Comparison of ENCODE assay signal across 16 cellular contexts in the genomic region with DNA sequence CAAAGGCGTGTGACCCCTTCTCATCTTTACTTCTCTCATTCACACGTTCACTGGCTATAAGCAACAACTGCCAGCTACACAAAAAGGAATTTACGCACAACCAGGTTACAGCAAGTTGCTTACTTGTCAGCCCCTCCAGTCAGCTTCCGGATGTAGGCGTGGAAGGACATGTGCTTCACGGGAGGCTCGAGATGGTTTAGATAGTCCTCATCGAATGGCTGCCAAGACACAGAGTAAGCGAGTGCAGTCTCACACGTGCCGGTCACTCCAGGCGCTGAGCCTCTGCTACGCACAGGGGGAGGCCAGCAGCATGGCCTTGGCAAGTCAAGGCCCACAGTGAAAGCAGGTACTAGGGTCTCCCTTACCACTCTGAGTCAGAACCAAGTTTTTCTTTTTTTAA. TPM values are rescaled to one million over a fixed set of nuclear protein-coding genes. Genes with fewer than 3 reads are reported as not detected.
A peak's percentile ranks its signal among the peaks of the same experiment; 100 is the strongest.
DNase-seq lines count a peak whose midpoint lies in the region; ATAC-seq and TF ChIP-seq lines count a peak whose summit lies in the region.
"Had no signal": no experiment of that assay in that cellular context is flagged by ENCODE, and none has a peak within 500 bp of the region (broad histone marks: within the 10 kb centered on the region; RNA-seq: fewer than 3 reads in every experiment).

No MANE protein-coding gene starts in this region.

- no peak overlapping the region for H2BK15ac ChIP-seq in IMR-90 (ENCODE audit: low read depth, low read length)

- no peaks in the 10 kb centered on the region for H3K9me3 Mint-ChIP-seq in activated T-cell treated with anti-CD3 and anti-CD28 coated beads, Interleukin-2, amount 50 U/mL, for 24 hours
- no peaks in the 10 kb centered on the region for H3K9me3 Mint-ChIP-seq in activated T-cell treated with anti-CD3 and anti-CD28 coated beads, Interleukin-2, amount 50 U/mL, for 4 hours
- H3K9me3 Mint-ChIP-seq in progenitor cell of endocrine pancreas (ENCODE audit: low read depth), result no peaks in the 10 kb centered on the region
- H3K9me3 Mint-ChIP-seq: GM23338 had no signal

- no peak overlapping the region for H3K18ac ChIP-seq in IMR-90 (ENCODE audit: low read depth, low read length)

- H2AFZ ChIP-seq in IMR-90 (replicated peaks; ENCODE audit: low read length, poor library complexity), result no peak overlapping the region
- H2AFZ ChIP-seq: GM23338 had no signal

- no peak overlapping the region for H3K56ac ChIP-seq in IMR-90 (ENCODE audit: extremely low read depth, insufficient read depth, low read length)

- WGBS in IMR-90 (ENCODE audit: extremely low coverage in 2 of 2, insufficient read length in 1 of 2), 2 experiments, result 98% methylated on average over 10 of the region's 13 CpGs; no CpG with 5 or more reads in 1 of the 2 experiments

- H2AK5ac ChIP-seq in IMR-90 (ENCODE audit: low read depth, low read length), result no peak overlapping the region

- peaks cover 9% of the 10 kb centered on the region for H3K4me1 ChIP-seq in IMR-90 (ENCODE audit: control insufficient read depth, insufficient read depth, low read length)

- no peak overlapping the region for H3K23ac ChIP-seq in IMR-90 (ENCODE audit: low read depth, low read length)

- no peak overlapping the region for H4K8ac ChIP-seq in IMR-90 (ENCODE audit: low read depth in 2 of 2, low read length in 2 of 2)

- peaks cover 63% of the 10 kb centered on the region for H3K36me3 ChIP-seq in IMR-90 (ENCODE audit: control insufficient read depth, insufficient read depth, low read length)

- peaks cover 3% of the 10 kb centered on the region for H3K4me1 Mint-ChIP-seq in activated T-cell treated with anti-CD3 and anti-CD28 coated beads, Interleukin-2, amount 50 U/mL, for 24 hours (ENCODE audit: low read depth)
- peaks cover 4% of the 10 kb centered on the region for H3K4me1 Mint-ChIP-seq in activated T-cell treated with anti-CD3 and anti-CD28 coated beads, Interleukin-2, amount 50 U/mL, for 4 hours (ENCODE audit: low read depth)
- no peaks in the 10 kb centered on the region for H3K4me1 Mint-ChIP-seq in progenitor cell of endocrine pancreas (ENCODE audit: low read depth)
- H3K4me1 Mint-ChIP-seq: GM23338 had no signal

- peaks cover 85% of the 10 kb centered on the region for H3K36me3 Mint-ChIP-seq in activated T-cell treated with anti-CD3 and anti-CD28 coated beads, Interleukin-2, amount 50 U/mL, for 24 hours (ENCODE audit: low read depth)
- peaks cover 37% of the 10 kb centered on the region for H3K36me3 Mint-ChIP-seq in activated T-cell treated with anti-CD3 and anti-CD28 coated beads, Interleukin-2, amount 50 U/mL, for 4 hours (ENCODE audit: insufficient read depth)
- peaks cover 18% of the 10 kb centered on the region for H3K36me3 Mint-ChIP-seq in progenitor cell of endocrine pancreas (ENCODE audit: insufficient read depth)

- peaks cover 3% of the 10 kb centered on the region; the same call in 1 of the 2 replicates for H3K9me1 ChIP-seq in IMR-90 (ENCODE audit: insufficient read depth, low read length)

- peaks cover 27 to 75% of the 10 kb centered on the region in 2 experiments for H3K79me1 ChIP-seq in IMR-90 (ENCODE audit: low read depth in 1 of 2, low read length in 2 of 2)

- in situ Hi-C loops in IMR-90 (cut with MboI; ENCODE audit: low sequenced_read_pairs), result no loop called here

- no peaks in the 10 kb centered on the region for H3K9me3 ChIP-seq in IMR-90 (ENCODE audit: control insufficient read depth, insufficient read depth, low read length)
- H3K9me3 ChIP-seq: BLaER1 treated with 17β-estradiol and CSF1 and Interleukin-3, amounts not matched to agents 10 nM and 100 nM had no signal

- no peaks in the 10 kb centered on the region for H3K27me3 Mint-ChIP-seq in activated T-cell treated with anti-CD3 and anti-CD28 coated beads, Interleukin-2, amount 50 U/mL, for 24 hours
- H3K27me3 Mint-ChIP-seq in activated T-cell treated with anti-CD3 and anti-CD28 coated beads, Interleukin-2, amount 50 U/mL, for 4 hours (ENCODE audit: low read depth), result no peaks in the 10 kb centered on the region
- no peaks in the 10 kb centered on the region for H3K27me3 Mint-ChIP-seq in progenitor cell of endocrine pancreas

- H4K91ac ChIP-seq in IMR-90 (ENCODE audit: insufficient read depth, low read depth, low read length), result no peak overlapping the region

- dilution Hi-C loops in IMR-90 (cut with HindIII; ENCODE audit: low sequenced_read_pairs, unreplicated experiment), result no loop called here

- H4K20me1 ChIP-seq in IMR-90 (ENCODE audit: insufficient read depth, low read length), result peaks cover 57% of the 10 kb centered on the region

- no peak overlapping the region for H4K5ac ChIP-seq in IMR-90 (ENCODE audit: low read depth, low read length)

- ATAC-seq in activated T-cell treated with anti-CD3 and anti-CD28 coated beads, Interleukin-2, amount 50 U/mL, for 4 hours, result no peak
- ATAC-seq in IMR-90 (ENCODE audit: low read depth) (no peak), esophagus mucosa (peak; percentile 25), HG02973 (IDR thresholded peaks at IDR 0.05; ENCODE audit: unreplicated experiment) (no peak), SK-N-SH treated with all-trans-retinoic acid at 6 μM for 48 hours (no peak)
- ATAC-seq: GM23338, HepG2 had no signal

- H3K27ac ChIP-seq in IMR-90 (ENCODE audit: insufficient read depth, low read length), result no peak overlapping the region
- H3K27ac ChIP-seq: BLaER1 treated with 17β-estradiol and CSF1 and Interleukin-3, amounts not matched to agents 10 nM and 100 nM had no signal

- no peak overlapping the region for H3K14ac ChIP-seq in IMR-90 (replicated peaks; ENCODE audit: low read depth, low read length)

- H3K27ac Mint-ChIP-seq in activated T-cell treated with anti-CD3 and anti-CD28 coated beads, Interleukin-2, amount 50 U/mL, for 24 hours, result peak overlapping the region; percentile 50
- H3K27ac Mint-ChIP-seq in progenitor cell of endocrine pancreas, result peak overlapping the region; percentile 5
- H3K27ac Mint-ChIP-seq: GM23338 had no signal

- CTCF ChIA-PET in IMR-90 (lab: Yijun Ruan, JAX), result no interaction called here

- TF ChIP-seq CTCF in IMR-90 (conservative IDR thresholded peaks at IDR 0.05; ENCODE audit: low read depth, low read length) (no peak), progenitor cell of endocrine pancreas (IDR thresholded peaks at IDR 0.05; ENCODE audit: unreplicated experiment) (no peak)

- no peak overlapping the region for H3K4me3 ChIP-seq in IMR-90 (ENCODE audit: insufficient read depth, low read depth, low read length)
- H3K4me3 ChIP-seq: BLaER1 treated with 17β-estradiol and CSF1 and Interleukin-3, amounts not matched to agents 10 nM and 100 nM; GM23338 had no signal

- H3K4me3 Mint-ChIP-seq in activated T-cell treated with anti-CD3 and anti-CD28 coated beads, Interleukin-2, amount 50 U/mL, for 24 hours, result no peak overlapping the region
- no peak overlapping the region for H3K4me3 Mint-ChIP-seq in activated T-cell treated with anti-CD3 and anti-CD28 coated beads, Interleukin-2, amount 50 U/mL, for 4 hours
- no peak overlapping the region for H3K4me3 Mint-ChIP-seq in progenitor cell of endocrine pancreas (ENCODE audit: low read depth)
- H3K4me3 Mint-ChIP-seq: GM23338 had no signal

- H3K4ac ChIP-seq in IMR-90 (ENCODE audit: low read depth, low read length), result no peak overlapping the region

- no peak overlapping the region for H3K4me2 ChIP-seq in IMR-90 (ENCODE audit: low read depth, low read length)
- H3K4me2 ChIP-seq: BLaER1 treated with 17β-estradiol and CSF1 and Interleukin-3, amounts not matched to agents 10 nM and 100 nM; GM23338 had no signal

- no peak for DNase-seq in activated T-cell treated with anti-CD3 and anti-CD28 coated beads, Interleukin-2, amount 50 U/mL, for 24 hours
- no peak for DNase-seq in activated T-cell treated with anti-CD3 and anti-CD28 coated beads, Interleukin-2, amount 50 U/mL, for 4 hours
- no peak for DNase-seq in IMR-90
- no peak for DNase-seq in progenitor cell of endocrine pancreas (ENCODE audit: low spot score, unreplicated experiment)
- no peak for DNase-seq in stimulated activated CD4-positive, alpha-beta T cell treated with anti-CD3 and anti-CD28 coated beads, Interleukin-1b, Interleukin-23, amount 100 ng/mL, for 48 hours
- DNase-seq: DMS 273 treated with DMSO at 0.1 percent for 48 hours, MV-4-11, NCI-H1436 treated with DMSO at 0.1 percent for 48 hours, NCI-H2081, NCI-H510A treated with DMSO at 0.1 percent for 48 hours had no signal

- BruUV-seq in IMR-90 (replicated peaks; lab: Mats Ljungman, UMichigan), result no TSS peak

- peak overlapping the region; percentile 4 for H2AK9ac ChIP-seq in IMR-90 (replicated peaks; ENCODE audit: low read depth, low read length, poor library complexity)

- TF ChIP-seq POLR2A in IMR-90 (IDR thresholded peaks at IDR 0.05; ENCODE audit: low read depth, low read length), result no peak

- intact Hi-C loops in IMR-90 (cut with micrococcal nuclease), result no loop called here

- no peak overlapping the region for H2BK5ac ChIP-seq in IMR-90 (ENCODE audit: low read depth, low read length, poor library complexity, severe bottlenecking)

- POLR2A ChIA-PET in IMR-90 (lab: Charles Lee; ENCODE audit: unreplicated experiment), result no interaction called here

- H2BK120ac ChIP-seq in IMR-90 (ENCODE audit: low read depth, low read length), result no peak overlapping the region

- no peak overlapping the region for H3K9ac ChIP-seq in IMR-90 (ENCODE audit: low read depth, low read length)

- H2BK20ac ChIP-seq in IMR-90 (ENCODE audit: low read depth, low read length), result no peak overlapping the region

- H3K27me3 ChIP-seq in IMR-90 (ENCODE audit: control insufficient read depth, insufficient read depth, low read length), result no peaks in the 10 kb centered on the region
- H3K27me3 ChIP-seq: BLaER1 treated with 17β-estradiol and CSF1 and Interleukin-3, amounts not matched to agents 10 nM and 100 nM had no signal

- no peak for TF ChIP-seq RAD21 in IMR-90 (IDR thresholded peaks at IDR 0.05; ENCODE audit: low read length)

RNA-seq across cellular contexts. Expression of gene NPLOC4, which starts 28.3 kb away (rescaled TPM):
- total RNA-seq in activated T-cell treated with anti-CD3 and anti-CD28 coated beads, Interleukin-2, amount 50 U/mL, for 4 hours, result 100 to 1,000 TPM; 153 to 201 (median 167) TPM
- total RNA-seq in IMR-90 (2012; rRNA removed) (66.1 and 70.4 TPM in 2 replicates), esophagus mucosa (92.8 TPM), progenitor cell of endocrine pancreas (93.8 and 102 TPM in 2 replicates)
- polyA plus RNA-seq in IMR-90 (2012; rRNA removed), result 74.9 and 78.3 TPM in 2 replicates
- 62.7 and 65.1 TPM in 2 replicates for polyA plus RNA-seq in IMR-90 (2012; cell fraction: cytosol; rRNA removed)
- polyA plus RNA-seq in IMR-90 (2012; cell fraction: nucleus; rRNA removed; ENCODE audit: low replicate concordance), result 101 and 121 TPM in 2 replicates

RNA-seq across cellular contexts. Expression of gene TSPAN10, which starts 28.4 kb away (rescaled TPM):
- under 1 TPM in 2 of 3 donors, not detected in 1; 0.11 to 0.18 TPM for total RNA-seq in activated T-cell treated with anti-CD3 and anti-CD28 coated beads, Interleukin-2, amount 50 U/mL, for 4 hours
- 1.1 and 1.4 TPM in 2 replicates for total RNA-seq in IMR-90 (2012; rRNA removed)
- polyA plus RNA-seq in IMR-90 (2012; rRNA removed), result 4.5 and 5.3 TPM in 2 replicates
- polyA plus RNA-seq in IMR-90 (2012; cell fraction: cytosol; rRNA removed), result 4.5 and 6.5 TPM in 2 replicates
- polyA plus RNA-seq in IMR-90 (2012; cell fraction: nucleus; rRNA removed; ENCODE audit: low replicate concordance), result 4.2 and 13.3 TPM in 2 replicates
- 2.2 TPM for total RNA-seq in esophagus mucosa
- total RNA-seq in progenitor cell of endocrine pancreas, result 4.0 and 4.4 TPM in 2 replicates

RNA-seq across cellular contexts. Expression of gene PDE6G, which starts 47.7 kb away (rescaled TPM):
- total RNA-seq in activated T-cell treated with anti-CD3 and anti-CD28 coated beads, Interleukin-2, amount 50 U/mL, for 4 hours, result under 1 TPM in 1 of 3 donors, not detected in 2; 0.35 TPM
- not detected in 2 replicates for total RNA-seq in IMR-90 (2012; rRNA removed)
- 1.3 and 2.7 TPM in 2 replicates for polyA plus RNA-seq in IMR-90 (2012; rRNA removed)
- 1.0 and 1.4 TPM in 2 replicates for polyA plus RNA-seq in IMR-90 (2012; cell fraction: cytosol; rRNA removed)
- 0.63 and 0.65 TPM in 2 replicates for polyA plus RNA-seq in IMR-90 (2012; cell fraction: nucleus; rRNA removed; ENCODE audit: low replicate concordance)
- total RNA-seq in esophagus mucosa, result not detected
- total RNA-seq in progenitor cell of endocrine pancreas, result 0.50 TPM in 1 of 2 replicates, not detected in the other

RNA-seq across cellular contexts. Expression of gene FAAP100, which starts 56.5 kb away (rescaled TPM):
- total RNA-seq in activated T-cell treated with anti-CD3 and anti-CD28 coated beads, Interleukin-2, amount 50 U/mL, for 4 hours, result 10 to 100 TPM; 59.3 to 63.3 (median 61.6) TPM
- total RNA-seq in IMR-90 (2012; rRNA removed) (7.5 and 7.9 TPM in 2 replicates), esophagus mucosa (16.3 TPM), progenitor cell of endocrine pancreas (46.5 and 47.7 TPM in 2 replicates)
- 24.8 and 27.5 TPM in 2 replicates for polyA plus RNA-seq in IMR-90 (2012; rRNA removed)
- polyA plus RNA-seq in IMR-90 (2012; cell fraction: cytosol; rRNA removed), result 14.4 and 23.9 TPM in 2 replicates
- polyA plus RNA-seq in IMR-90 (2012; cell fraction: nucleus; rRNA removed; ENCODE audit: low replicate concordance), result 48.3 and 135 TPM in 2 replicates

RNA-seq across cellular contexts. Expression of gene OXLD1, which starts 57.8 kb away (rescaled TPM):
- 10 to 100 TPM; 35.0 to 41.1 (median 35.3) TPM for total RNA-seq in activated T-cell treated with anti-CD3 and anti-CD28 coated beads, Interleukin-2, amount 50 U/mL, for 4 hours
- total RNA-seq in IMR-90 (2012; rRNA removed), result 9.9 and 10.3 TPM in 2 replicates
- 22.3 and 26.4 TPM in 2 replicates for polyA plus RNA-seq in IMR-90 (2012; rRNA removed)
- 25.7 and 46.6 TPM in 2 replicates for polyA plus RNA-seq in IMR-90 (2012; cell fraction: cytosol; rRNA removed)
- polyA plus RNA-seq in IMR-90 (2012; cell fraction: nucleus; rRNA removed; ENCODE audit: low replicate concordance), result 52.8 and 86.9 TPM in 2 replicates
- 22.4 TPM for total RNA-seq in esophagus mucosa
- 18.6 and 23.6 TPM in 2 replicates for total RNA-seq in progenitor cell of endocrine pancreas
